Comparison of ENCODE assay signal across 2 cellular contexts in the genomic region with DNA sequence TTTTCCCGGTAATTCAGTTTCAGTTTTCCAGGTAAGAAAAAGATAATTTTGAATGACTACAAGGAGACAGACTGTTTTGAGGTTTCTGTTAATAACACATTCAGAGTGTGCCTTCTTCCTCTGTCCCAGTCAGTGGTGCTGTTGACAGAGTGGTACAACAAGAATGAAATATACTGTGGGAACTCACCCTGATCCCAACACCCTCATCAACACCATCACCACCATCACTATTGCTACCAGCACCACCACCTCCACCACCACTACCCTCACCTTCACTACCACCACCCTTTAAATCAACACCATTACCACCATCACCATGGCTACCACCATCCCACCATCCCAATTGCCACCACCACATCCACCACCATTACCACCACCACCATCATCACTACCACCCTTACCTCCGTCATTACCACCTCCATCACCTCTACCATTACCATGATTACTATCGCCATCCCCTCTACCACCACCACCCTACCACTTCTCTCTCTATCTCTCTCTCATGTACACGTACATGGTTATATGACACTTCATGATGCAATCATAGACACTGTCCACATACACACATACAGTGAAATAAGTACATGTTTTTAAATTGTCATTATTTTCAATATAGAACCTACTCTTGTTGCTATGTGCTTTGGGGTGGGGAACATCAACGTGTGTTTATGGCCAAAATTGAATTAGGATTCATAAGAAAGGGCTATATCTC.
A peak's percentile ranks its signal among the peaks of the same experiment; 100 is the strongest.
TF ChIP-seq lines count a peak whose summit lies in the region.

No MANE protein-coding gene starts in this region.

TF ChIP-seq in IMR-90, 13 proteins besides CTCF, POLR2A, EP300 and RAD21:
- TF ChIP-seq CHD1 (IDR thresholded peaks at IDR 0.05; ENCODE audit: low read depth, low read length) (no peak), SMC3 (IDR thresholded peaks at IDR 0.05; ENCODE audit: low read depth, low read length) (no peak), CEBPB (IDR thresholded peaks at IDR 0.05; ENCODE audit: low read depth, low read length) (peak; percentile 21; the same call in 1 of the 2 replicates), MAZ (IDR thresholded peaks at IDR 0.05; ENCODE audit: borderline replicate concordance, low read depth, low read length) (no peak)

TF ChIP-seq in endothelial cell of umbilical vein, 7 proteins besides CTCF, POLR2A, EP300 and RAD21:
- TF ChIP-seq FOS (IDR thresholded peaks at IDR 0.05; ENCODE audit: borderline replicate concordance, insufficient read depth, low read length) (no peak), MYC (IDR thresholded peaks at IDR 0.05; ENCODE audit: low read depth, low read length) (no peak), EZH2 (IDR thresholded peaks at IDR 0.05; ENCODE audit: borderline replicate concordance, low read depth, low read length, severe bottlenecking) (no peak), GATA2 (IDR thresholded peaks at IDR 0.05; ENCODE audit: insufficient read depth, insufficient read length, low read depth, low read length) (no peak), POLR2AphosphoS5 (IDR thresholded peaks at IDR 0.05; ENCODE audit: insufficient read depth, low read depth, low read length) (no peak), JUN (IDR thresholded peaks at IDR 0.05; ENCODE audit: borderline replicate concordance, insufficient read depth, insufficient read length, low read depth) (no peak)
- TF ChIP-seq, protein P1, sequence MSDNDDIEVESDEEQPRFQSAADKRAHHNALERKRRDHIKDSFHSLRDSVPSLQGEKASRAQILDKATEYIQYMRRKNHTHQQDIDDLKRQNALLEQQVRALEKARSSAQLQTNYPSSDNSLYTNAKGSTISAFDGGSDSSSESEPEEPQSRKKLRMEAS (IDR thresholded peaks at IDR 0.05; ENCODE audit: insufficient read depth, insufficient read length) = no peak
